In genomic region chr12:19227190-19227879, GRCh38 we compare ENCODE assay signal across 22 cellular contexts.
DNase-seq lines count a peak whose midpoint lies in the region; ATAC-seq and TF ChIP-seq lines count a peak whose summit lies in the region.
"Had no signal": no experiment of that assay in that cellular context is flagged by ENCODE, and none has a peak within 500 bp of the region (broad histone marks: within the 10 kb centered on the region; RNA-seq: fewer than 3 reads in every experiment).

No MANE protein-coding gene starts in this region.

- TF ChIP-seq CTCF in heart right ventricle (IDR thresholded peaks at IDR 0.05) (no peak), choroid plexus epithelial cell (conservative IDR thresholded peaks at IDR 0.05; ENCODE audit: low read depth, low read length) (no peak), liver (IDR thresholded peaks at IDR 0.05; ENCODE audit: low read depth, low read length, missing input control) (no peak)

- H3K27ac ChIP-seq in heart right ventricle (peak overlapping the region in 6 of 10 donors; percentile 3 to 58 (median 12)), liver (ENCODE audit: low read depth in 1 of 2, low read length in 2 of 2) (peak overlapping the region; percentile 26 to 47)
- H3K27ac ChIP-seq: BLaER1 treated with 17β-estradiol and CSF1 and Interleukin-3, amounts not matched to agents 10 nM and 100 nM; KMS-11; sigmoid colon; vagina had no signal

- DNase-seq in heart right ventricle (no peak), Right ventricle myocardium inferior (ENCODE audit: missing footprints) (no peak), choroid plexus epithelial cell (ENCODE audit: low read depth) (peak; percentile 42), NCI-H2029 (lab: John Stamatoyannopoulos, UW) (no peak), DMS153 treated with DMSO at 0.1 percent for 48 hours (lab: John Stamatoyannopoulos, UW; ENCODE audit: unreplicated experiment) (no peak)
- DNase-seq: activated CD4-positive, CD25-positive, alpha-beta regulatory T cell; activated CD8-positive, alpha-beta T cell treated with anti-CD3 and anti-CD28 coated beads, Interleukin-2, amount 10 ng/mL, durations not matched to agents 7 days and 5 days; activated naive CD4-positive, alpha-beta T cell treated with anti-CD3 and anti-CD28 coated beads, Interleukin-2, amount 10 ng/mL, durations not matched to agents 7 days and 5 days; activated T-cell treated with anti-CD3 and anti-CD28 coated beads, Interleukin-2, amount 50 U/mL, for 24 hours; anterior cingulate cortex; NCI-H1930; NCI-H446; occipital lobe; sigmoid colon had no signal

- H3K36me3 ChIP-seq in heart right ventricle = peaks cover 0 to 5% (median 0%) of the 10 kb centered on the region in 9 donors
- H3K36me3 ChIP-seq in liver (ENCODE audit: control insufficient read depth in 4 of 4, insufficient read depth in 3 of 4, low read depth in 1 of 4, low read length in 3 of 4) = no peaks in the 10 kb centered on the region
- H3K36me3 ChIP-seq: sigmoid colon, vagina had no signal

- 30 to 40% methylated on average over 2 of the region's 2 CpGs for WGBS in heart right ventricle, 2 donors
- 21% methylated on average over 2 of the region's 2 CpGs for WGBS in liver

- H3K4me1 ChIP-seq in heart right ventricle = peaks cover 0 to 53% (median 39%) of the 10 kb centered on the region in 9 donors
- H3K4me1 ChIP-seq in liver (ENCODE audit: control insufficient read depth in 4 of 4, insufficient read depth in 4 of 4, low read length in 3 of 4) = peaks cover 0 to 12% (median 11%) of the 10 kb centered on the region in 4 donors

- H3K9ac ChIP-seq in liver (ENCODE audit: low read depth in 1 of 2, low read length in 2 of 2) = no peak overlapping the region
- H3K9ac ChIP-seq: BLaER1 treated with 17β-estradiol and CSF1 and Interleukin-3, amounts not matched to agents 10 nM and 100 nM; KMS-11 had no signal

- ATAC-seq in heart right ventricle = peak in 2 of 8 donors; percentile 55 to 57
- no peak for ATAC-seq in Right ventricle myocardium inferior
- no peak for ATAC-seq in HG03342 (IDR thresholded peaks at IDR 0.05; ENCODE audit: unreplicated experiment)
- ATAC-seq in GM21528 (IDR thresholded peaks at IDR 0.05; ENCODE audit: low FRiP score, unreplicated experiment) = no peak
- ATAC-seq: activated CD8-positive, alpha-beta T cell treated with anti-CD3 and anti-CD28 coated beads, Interleukin-2, amount 10 ng/mL, durations not matched to agents 7 days and 5 days; esophagus mucosa; gastroesophageal sphincter had no signal

- intact Hi-C loops in heart right ventricle (cut with DNase I) (no loop called here), Right ventricle myocardium inferior (cut with DNase I) (no loop called here)

- peaks cover 0 to 19% (median 2%) of the 10 kb centered on the region in 11 donors for H3K9me3 ChIP-seq in heart right ventricle
- H3K9me3 ChIP-seq in liver (ENCODE audit: control insufficient read depth in 4 of 4, low read length in 3 of 4) = no peaks in the 10 kb centered on the region
- H3K9me3 ChIP-seq: sigmoid colon, vagina had no signal

- H3K4me3 ChIP-seq in heart right ventricle (no peak overlapping the region), choroid plexus epithelial cell (ENCODE audit: low read depth, low read length) (no peak overlapping the region), liver (ENCODE audit: low read depth in 1 of 3, low read length in 3 of 3) (no peak overlapping the region)
- H3K4me3 ChIP-seq: BLaER1 treated with 17β-estradiol and CSF1 and Interleukin-3, amounts not matched to agents 10 nM and 100 nM; gastroesophageal sphincter; sigmoid colon; vagina had no signal

- H3K27me3 ChIP-seq in heart right ventricle (no peaks in the 10 kb centered on the region), liver (ENCODE audit: control insufficient read depth in 4 of 4, insufficient read depth in 4 of 4, low read length in 3 of 4) (no peaks in the 10 kb centered on the region)
- H3K27me3 ChIP-seq: BLaER1 treated with 17β-estradiol and CSF1 and Interleukin-3, amounts not matched to agents 10 nM and 100 nM; gastroesophageal sphincter; sigmoid colon; vagina had no signal

- peak; percentile 17 to 31 for TF ChIP-seq RAD21 in liver (IDR thresholded peaks at IDR 0.05)

TF ChIP-seq in liver, 16 proteins besides CTCF, POLR2A, EP300 and RAD21:
- TF ChIP-seq FOXA2 (IDR thresholded peaks at IDR 0.05) (no peak), SP1 (IDR thresholded peaks at IDR 0.05) (peak; percentile 20), EGR1 (IDR thresholded peaks at IDR 0.05; ENCODE audit: low read depth in 2 of 2) (peak in 1 of 2 donors; percentile 21), JUND (IDR thresholded peaks at IDR 0.05) (peak in 1 of 2 donors; percentile 25), RXRA (IDR thresholded peaks at IDR 0.05) (peak; percentile 67 to 72), YY1 (IDR thresholded peaks at IDR 0.05) (no peak), ZBTB33 (IDR thresholded peaks at IDR 0.05) (no peak), MAX (IDR thresholded peaks at IDR 0.05) (peak; percentile 20), NR2F2 (IDR thresholded peaks at IDR 0.05) (no peak), HNF4A (conservative IDR thresholded peaks at IDR 0.05) (peak; percentile 48 to 49)
